1 cellular context compared by ENCODE assay signal in the genomic region with DNA sequence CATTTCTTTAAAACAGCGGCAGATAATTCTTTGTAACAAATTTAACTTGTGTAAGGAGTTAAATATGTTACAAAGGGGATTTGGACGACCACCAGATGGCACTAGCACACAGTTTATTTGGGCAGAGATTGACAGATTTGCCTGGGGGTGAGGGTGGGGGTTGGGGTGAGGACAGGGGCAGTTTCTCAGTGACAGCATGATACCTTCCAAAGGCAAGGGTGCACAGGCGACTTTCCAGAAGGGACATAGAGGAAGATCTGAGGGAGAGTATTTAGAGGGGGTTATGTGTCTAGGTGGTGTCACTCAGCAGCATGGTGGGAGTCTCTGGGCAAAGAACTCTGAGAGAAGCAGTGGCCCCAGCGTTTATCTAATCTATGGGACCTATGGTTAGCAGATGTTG.
TF ChIP-seq lines count a peak whose summit lies in the region.

No MANE protein-coding gene starts in this region.

TF ChIP-seq in GM23338, 12 proteins besides CTCF, POLR2A, EP300 and RAD21 (continued from another document):
- TF ChIP-seq, protein P1, sequence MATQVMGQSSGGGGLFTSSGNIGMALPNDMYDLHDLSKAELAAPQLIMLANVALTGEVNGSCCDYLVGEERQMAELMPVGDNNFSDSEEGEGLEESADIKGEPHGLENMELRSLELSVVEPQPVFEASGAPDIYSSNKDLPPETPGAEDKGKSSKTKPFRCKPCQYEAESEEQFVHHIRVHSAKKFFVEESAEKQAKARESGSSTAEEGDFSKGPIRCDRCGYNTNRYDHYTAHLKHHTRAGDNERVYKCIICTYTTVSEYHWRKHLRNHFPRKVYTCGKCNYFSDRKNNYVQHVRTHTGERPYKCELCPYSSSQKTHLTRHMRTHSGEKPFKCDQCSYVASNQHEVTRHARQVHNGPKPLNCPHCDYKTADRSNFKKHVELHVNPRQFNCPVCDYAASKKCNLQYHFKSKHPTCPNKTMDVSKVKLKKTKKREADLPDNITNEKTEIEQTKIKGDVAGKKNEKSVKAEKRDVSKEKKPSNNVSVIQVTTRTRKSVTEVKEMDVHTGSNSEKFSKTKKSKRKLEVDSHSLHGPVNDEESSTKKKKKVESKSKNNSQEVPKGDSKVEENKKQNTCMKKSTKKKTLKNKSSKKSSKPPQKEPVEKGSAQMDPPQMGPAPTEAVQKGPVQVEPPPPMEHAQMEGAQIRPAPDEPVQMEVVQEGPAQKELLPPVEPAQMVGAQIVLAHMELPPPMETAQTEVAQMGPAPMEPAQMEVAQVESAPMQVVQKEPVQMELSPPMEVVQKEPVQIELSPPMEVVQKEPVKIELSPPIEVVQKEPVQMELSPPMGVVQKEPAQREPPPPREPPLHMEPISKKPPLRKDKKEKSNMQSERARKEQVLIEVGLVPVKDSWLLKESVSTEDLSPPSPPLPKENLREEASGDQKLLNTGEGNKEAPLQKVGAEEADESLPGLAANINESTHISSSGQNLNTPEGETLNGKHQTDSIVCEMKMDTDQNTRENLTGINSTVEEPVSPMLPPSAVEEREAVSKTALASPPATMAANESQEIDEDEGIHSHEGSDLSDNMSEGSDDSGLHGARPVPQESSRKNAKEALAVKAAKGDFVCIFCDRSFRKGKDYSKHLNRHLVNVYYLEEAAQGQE (IDR thresholded peaks at IDR 0.05; ENCODE audit: unreplicated experiment), result no peak
- TF ChIP-seq EZH2 (IDR thresholded peaks at IDR 0.05; ENCODE audit: low read depth, unreplicated experiment) (no peak), POLR2AphosphoS5 (IDR thresholded peaks at IDR 0.05; ENCODE audit: low read depth) (no peak), STAT1 (IDR thresholded peaks at IDR 0.05; ENCODE audit: unreplicated experiment) (no peak)
- TF ChIP-seq, protein P2, sequence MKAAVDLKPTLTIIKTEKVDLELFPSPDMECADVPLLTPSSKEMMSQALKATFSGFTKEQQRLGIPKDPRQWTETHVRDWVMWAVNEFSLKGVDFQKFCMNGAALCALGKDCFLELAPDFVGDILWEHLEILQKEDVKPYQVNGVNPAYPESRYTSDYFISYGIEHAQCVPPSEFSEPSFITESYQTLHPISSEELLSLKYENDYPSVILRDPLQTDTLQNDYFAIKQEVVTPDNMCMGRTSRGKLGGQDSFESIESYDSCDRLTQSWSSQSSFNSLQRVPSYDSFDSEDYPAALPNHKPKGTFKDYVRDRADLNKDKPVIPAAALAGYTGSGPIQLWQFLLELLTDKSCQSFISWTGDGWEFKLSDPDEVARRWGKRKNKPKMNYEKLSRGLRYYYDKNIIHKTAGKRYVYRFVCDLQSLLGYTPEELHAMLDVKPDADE (IDR thresholded peaks at IDR 0.05), result no peak
TF ChIP-seq in GM23338: peak in this region for 0.
